29 cellular contexts compared by ENCODE assay signal in genomic region chr4:164337219-164337944, GRCh38.
DNase-seq lines count a peak whose midpoint lies in the region; ATAC-seq and TF ChIP-seq lines count a peak whose summit lies in the region.
"Had no signal": no experiment of that assay in that cellular context is flagged by ENCODE, and none has a peak within 500 bp of the region (broad histone marks: within the 10 kb centered on the region; RNA-seq: fewer than 3 reads in every experiment).

No MANE protein-coding gene starts in this region.

- H3K4me1 ChIP-seq in GM23338 (ENCODE audit: insufficient read depth) (no peaks in the 10 kb centered on the region), foreskin keratinocyte (no peaks in the 10 kb centered on the region)
- H3K4me1 ChIP-seq: Caco-2, HAP-1, SJCRH30 had no signal

- H3K27me3 ChIP-seq in GM23338 (ENCODE audit: insufficient read depth): no peaks in the 10 kb centered on the region
- no peaks in the 10 kb centered on the region for H3K27me3 ChIP-seq in foreskin keratinocyte
- H3K27me3 ChIP-seq: SJCRH30 had no signal

- no peak overlapping the region for H2AFZ ChIP-seq in GM23338
- H2AFZ ChIP-seq: GM23248 had no signal

- H3K4me3 Mint-ChIP-seq in GM23338: no peak overlapping the region
- H3K4me3 Mint-ChIP-seq: B cell; CD8-positive, alpha-beta T cell; IgD-negative memory B cell had no signal

- H4K20me1 ChIP-seq in GM23338 (replicated peaks; ENCODE audit: insufficient read depth): no peaks in the 10 kb centered on the region

- H3F3A ChIP-seq in GM23338 (replicated peaks; ENCODE audit: low read depth): no peaks in the 10 kb centered on the region

- H3K9me2 ChIP-seq in GM23338 (ENCODE audit: insufficient read depth): peaks cover 3% of the 10 kb centered on the region; the same call in 1 of the 2 replicates

- H3K4me2 ChIP-seq in GM23338: no peak overlapping the region

- ATAC-seq in GM23338: peak; percentile 36; the same call in 2 of the 3 replicates
- ATAC-seq in foreskin keratinocyte: peak; percentile 59
- no peak for ATAC-seq in HG03159 (IDR thresholded peaks at IDR 0.05; ENCODE audit: unreplicated experiment)
- ATAC-seq in GM21825 (IDR thresholded peaks at IDR 0.05; ENCODE audit: unreplicated experiment): no peak
- ATAC-seq: CD8-positive, alpha-beta T cell; GM12878; Right ventricle myocardium inferior had no signal

- H3K9me3 Mint-ChIP-seq in GM23338: peaks cover 12% of the 10 kb centered on the region; the same call in 2 of the 3 replicates

- peak; percentile 28 for DNase-seq in ACHN
- peak; percentile 4 for DNase-seq in GM23338 (ENCODE audit: low spot score)
- peak; percentile 5 for DNase-seq in NCI-H226
- DNase-seq in foreskin keratinocyte: peak in 1 of 2 donors; percentile 17
- DNase-seq in A172 (ENCODE audit: low spot score): no peak
- no peak for DNase-seq in NCI-H1436 (lab: John Stamatoyannopoulos, UW)
- DNase-seq: Caco-2; CD8-positive, alpha-beta T cell; DMS 273 treated with DMSO at 0.1 percent for 48 hours; DMS79; EL; GDM1; GM23248; NCI-H1092 treated with DMSO at 0.1 percent for 48 hours; NCI-H1436 treated with DMSO at 0.1 percent for 48 hours; NCI-H187 treated with DMSO at 0.1 percent for 48 hours; NCI-H2107; NCI-H526 treated with DMSO at 0.1 percent for 48 hours; SJCRH30; T-helper 2 cell had no signal

- no peak overlapping the region for H3K4me3 ChIP-seq in GM23338
- H3K4me3 ChIP-seq: GM12878, GM23248, HAP-1, SJCRH30 had no signal

- no peak overlapping the region for H3K27ac Mint-ChIP-seq in GM23338
- H3K27ac Mint-ChIP-seq: B cell; CD8-positive, alpha-beta T cell; IgD-negative memory B cell had no signal

- no peaks in the 10 kb centered on the region for H3K79me2 ChIP-seq in GM23338 (replicated peaks; ENCODE audit: insufficient read depth)

- H3K27me3 Mint-ChIP-seq in GM23338 (ENCODE audit: insufficient read depth, low read depth, poor library complexity): no peaks in the 10 kb centered on the region
- H3K27me3 Mint-ChIP-seq: B cell, IgD-negative memory B cell had no signal

- H3K36me3 ChIP-seq in GM23338 (ENCODE audit: insufficient read depth): peaks cover 11% of the 10 kb centered on the region
- H3K36me3 ChIP-seq: HAP-1, SJCRH30 had no signal

- H3K27ac ChIP-seq in GM23338 (ENCODE audit: low read depth): no peak overlapping the region
- no peak overlapping the region for H3K27ac ChIP-seq in foreskin keratinocyte
- H3K27ac ChIP-seq: C4-2B, GM23248, HL-60, SJCRH30 had no signal

- H3K4me1 Mint-ChIP-seq in GM23338: no peaks in the 10 kb centered on the region
- H3K4me1 Mint-ChIP-seq: B cell, IgD-negative memory B cell had no signal

- TF ChIP-seq CTCF in GM23338 (conservative IDR thresholded peaks at IDR 0.05; ENCODE audit: low read depth in 2 of 2) (no peak), foreskin keratinocyte (conservative IDR thresholded peaks at IDR 0.05) (no peak)

- in situ Hi-C loops in ACHN (cut with HindIII; ENCODE audit: low pct_ligation_motif_present, low pct_unique_long_range_greater_than_20kb, low sequenced_read_pairs): no loop called here

- peaks cover 4% of the 10 kb centered on the region; the same call in 1 of the 3 replicates for H3K36me3 Mint-ChIP-seq in GM23338 (ENCODE audit: low read depth)
- H3K36me3 Mint-ChIP-seq: CD8-positive, alpha-beta T cell; IgD-negative memory B cell had no signal

TF ChIP-seq in GM23338, 12 proteins besides CTCF, POLR2A, EP300 and RAD21 (continues in another document):
- TF ChIP-seq POLR2AphosphoS5 (IDR thresholded peaks at IDR 0.05; ENCODE audit: low read depth) (no peak), CREB1 (CRISPR knock-in tag; IDR thresholded peaks at IDR 0.05; ENCODE audit: low read depth) (no peak), JUNB (IDR thresholded peaks at IDR 0.05; ENCODE audit: unreplicated experiment) (no peak), ZNF331 (CRISPR knock-in tag; IDR thresholded peaks at IDR 0.05; ENCODE audit: low read depth) (no peak), EZH2 (IDR thresholded peaks at IDR 0.05; ENCODE audit: low read depth, unreplicated experiment) (no peak), ETS1 (IDR thresholded peaks at IDR 0.05) (no peak), ZNF462 (CRISPR knock-in tag; IDR thresholded peaks at IDR 0.05) (no peak), ZNF114 (CRISPR knock-in tag; IDR thresholded peaks at IDR 0.05) (no peak)

Comparison
In these comparisons a context has a peak if more than half of its experiments do, and no peak if none do; other contexts are left out.
1. DNase-seq: peak in ACHN (single experiment), GM23338 (single experiment) and NCI-H226 (single experiment); none in A172 (single experiment) and NCI-H1436 (single experiment).
2. ATAC-seq: peak in GM23338 (single experiment) and foreskin keratinocyte (single experiment); none in HG03159 (single experiment) and GM21825 (single experiment).